ENCODE assay signal across 1 cellular context in the genomic region with DNA sequence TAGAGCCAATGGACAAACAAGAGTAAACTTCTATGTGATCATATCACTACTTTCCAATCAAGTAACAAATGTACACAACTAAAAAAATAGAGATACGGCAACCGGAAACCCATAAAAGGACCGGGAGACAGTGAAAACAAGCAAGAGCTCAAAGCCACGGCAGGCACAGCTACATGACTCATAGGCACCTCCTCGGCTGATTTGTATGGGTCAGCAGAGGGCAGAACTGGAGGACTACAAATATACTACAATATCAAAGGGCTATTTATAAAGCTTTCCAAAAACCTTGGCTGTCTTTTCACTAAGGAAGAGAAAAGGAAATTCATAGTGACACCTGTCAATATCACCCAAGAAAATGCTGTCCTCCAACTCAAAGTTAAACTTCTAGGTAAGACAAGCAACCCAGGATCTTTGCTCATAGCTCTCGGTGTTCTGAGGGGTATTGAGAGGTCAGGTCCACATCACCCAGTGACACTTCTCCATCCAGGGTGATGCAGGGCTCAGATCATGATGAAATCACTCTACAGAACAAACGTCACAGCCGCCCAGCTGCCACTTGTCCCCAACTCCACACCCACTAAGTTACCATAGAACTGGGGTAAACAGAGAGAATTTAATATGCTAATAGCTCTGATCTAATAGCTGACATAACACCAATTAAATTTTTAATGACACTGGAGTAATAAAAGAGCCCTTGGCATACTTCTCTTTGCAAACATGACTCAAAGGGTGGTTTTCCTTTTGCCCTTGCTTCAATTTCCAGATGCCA.
TF ChIP-seq lines count a peak whose summit lies in the region.

No MANE protein-coding gene starts in this region.

TF ChIP-seq in HEK293, 187 proteins besides CTCF, POLR2A, EP300 and RAD21 (continued from another document and continues in another):
- TF ChIP-seq TSHZ1 (tag by site-specific recombination; IDR thresholded peaks at IDR 0.05; ENCODE audit: borderline replicate concordance) = 0 out of 2 replicates have a peak, but pooled peaks have one; percentile 24
- TF ChIP-seq ATF2 (tag by site-specific recombination; IDR thresholded peaks at IDR 0.05; ENCODE audit: low read depth) = no peak
- no peak for TF ChIP-seq ZNF776 (tag by site-specific recombination; IDR thresholded peaks at IDR 0.05; ENCODE audit: borderline replicate concordance)
- TF ChIP-seq ZEB2 (tag by site-specific recombination; IDR thresholded peaks at IDR 0.05) = peak; percentile 86
- no peak for TF ChIP-seq ZBTB7A (tag by site-specific recombination; IDR thresholded peaks at IDR 0.05; ENCODE audit: low read depth)
- no peak for TF ChIP-seq ZNF530 (tag by site-specific recombination; IDR thresholded peaks at IDR 0.05; ENCODE audit: low read depth)
- TF ChIP-seq HOXC10 (CRISPR knock-in tag; IDR thresholded peaks at IDR 0.05) = no peak
- no peak for TF ChIP-seq ZNF311 (tag by site-specific recombination; IDR thresholded peaks at IDR 0.05; ENCODE audit: borderline replicate concordance)
- no peak for TF ChIP-seq ZNF133 (tag by site-specific recombination; IDR thresholded peaks at IDR 0.05)
- no peak for TF ChIP-seq ZNF510 (tag by site-specific recombination; IDR thresholded peaks at IDR 0.05; ENCODE audit: insufficient replicate concordance)
- TF ChIP-seq SP7 (tag by site-specific recombination; IDR thresholded peaks at IDR 0.05) = peak; percentile 51; the same call in 1 of the 2 replicates
- no peak for TF ChIP-seq GLI4 (tag by site-specific recombination; IDR thresholded peaks at IDR 0.05)
- no peak for TF ChIP-seq ZNF585B (tag by site-specific recombination; IDR thresholded peaks at IDR 0.05)
- TF ChIP-seq, protein P1, sequence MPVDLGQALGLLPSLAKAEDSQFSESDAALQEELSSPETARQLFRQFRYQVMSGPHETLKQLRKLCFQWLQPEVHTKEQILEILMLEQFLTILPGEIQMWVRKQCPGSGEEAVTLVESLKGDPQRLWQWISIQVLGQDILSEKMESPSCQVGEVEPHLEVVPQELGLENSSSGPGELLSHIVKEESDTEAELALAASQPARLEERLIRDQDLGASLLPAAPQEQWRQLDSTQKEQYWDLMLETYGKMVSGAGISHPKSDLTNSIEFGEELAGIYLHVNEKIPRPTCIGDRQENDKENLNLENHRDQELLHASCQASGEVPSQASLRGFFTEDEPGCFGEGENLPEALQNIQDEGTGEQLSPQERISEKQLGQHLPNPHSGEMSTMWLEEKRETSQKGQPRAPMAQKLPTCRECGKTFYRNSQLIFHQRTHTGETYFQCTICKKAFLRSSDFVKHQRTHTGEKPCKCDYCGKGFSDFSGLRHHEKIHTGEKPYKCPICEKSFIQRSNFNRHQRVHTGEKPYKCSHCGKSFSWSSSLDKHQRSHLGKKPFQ (tag by site-specific recombination; IDR thresholded peaks at IDR 0.05) = no peak
- TF ChIP-seq ZNF138 (tag by site-specific recombination; IDR thresholded peaks at IDR 0.05; ENCODE audit: borderline replicate concordance) = no peak
- TF ChIP-seq GLIS2 (tag by site-specific recombination; IDR thresholded peaks at IDR 0.05) = no peak
- TF ChIP-seq KLF1 (tag by site-specific recombination; IDR thresholded peaks at IDR 0.05) = peak; percentile 37
- TF ChIP-seq ZNF664 (tag by site-specific recombination; IDR thresholded peaks at IDR 0.05) = no peak
- no peak for TF ChIP-seq ZNF335 (tag by site-specific recombination; conservative IDR thresholded peaks at IDR 0.05)
- no peak for TF ChIP-seq ZNF221 (tag by site-specific recombination; IDR thresholded peaks at IDR 0.05; ENCODE audit: borderline replicate concordance)
- TF ChIP-seq ZNF580 (tag by site-specific recombination; IDR thresholded peaks at IDR 0.05) = no peak
- TF ChIP-seq BCL11A (tag by site-specific recombination; IDR thresholded peaks at IDR 0.05; ENCODE audit: low read depth) = peak; percentile 80; the same call in 1 of the 2 replicates
- TF ChIP-seq BCL11B (tag by site-specific recombination; IDR thresholded peaks at IDR 0.05; ENCODE audit: low read depth) = no peak
- TF ChIP-seq ZNF132 (tag by site-specific recombination; IDR thresholded peaks at IDR 0.05; ENCODE audit: borderline replicate concordance) = no peak
- no peak for TF ChIP-seq ZNF211 (tag by site-specific recombination; IDR thresholded peaks at IDR 0.05; ENCODE audit: low read depth)
- TF ChIP-seq ZNF175 (tag by site-specific recombination; IDR thresholded peaks at IDR 0.05) = no peak
- no peak for TF ChIP-seq ZNF292 (tag by site-specific recombination; IDR thresholded peaks at IDR 0.05; ENCODE audit: borderline replicate concordance, low read depth)
- TF ChIP-seq GLIS1 (tag by site-specific recombination; IDR thresholded peaks at IDR 0.05) = peak; percentile 51; the same call in 1 of the 2 replicates
- no peak for TF ChIP-seq ZNF302 (tag by site-specific recombination; IDR thresholded peaks at IDR 0.05; ENCODE audit: low read depth)
- TF ChIP-seq KLF8 (tag by site-specific recombination; IDR thresholded peaks at IDR 0.05) = 0 out of 2 replicates have a peak, but pooled peaks have one; percentile 19
- peak; percentile 76 for TF ChIP-seq ZNF600 (tag by site-specific recombination; IDR thresholded peaks at IDR 0.05)
- no peak for TF ChIP-seq ZBTB11 (tag by site-specific recombination; conservative IDR thresholded peaks at IDR 0.05; ENCODE audit: low read depth)
- no peak for TF ChIP-seq ZNF112 (tag by site-specific recombination; IDR thresholded peaks at IDR 0.05)
- no peak for TF ChIP-seq ZNF23 (tag by site-specific recombination; IDR thresholded peaks at IDR 0.05; ENCODE audit: borderline replicate concordance)
- TF ChIP-seq ZSCAN16 (tag by site-specific recombination; IDR thresholded peaks at IDR 0.05) = no peak
- no peak for TF ChIP-seq SCRT2 (tag by site-specific recombination; IDR thresholded peaks at IDR 0.05)
- no peak for TF ChIP-seq ZNF37A (tag by site-specific recombination; IDR thresholded peaks at IDR 0.05)
- TF ChIP-seq, protein P2, sequence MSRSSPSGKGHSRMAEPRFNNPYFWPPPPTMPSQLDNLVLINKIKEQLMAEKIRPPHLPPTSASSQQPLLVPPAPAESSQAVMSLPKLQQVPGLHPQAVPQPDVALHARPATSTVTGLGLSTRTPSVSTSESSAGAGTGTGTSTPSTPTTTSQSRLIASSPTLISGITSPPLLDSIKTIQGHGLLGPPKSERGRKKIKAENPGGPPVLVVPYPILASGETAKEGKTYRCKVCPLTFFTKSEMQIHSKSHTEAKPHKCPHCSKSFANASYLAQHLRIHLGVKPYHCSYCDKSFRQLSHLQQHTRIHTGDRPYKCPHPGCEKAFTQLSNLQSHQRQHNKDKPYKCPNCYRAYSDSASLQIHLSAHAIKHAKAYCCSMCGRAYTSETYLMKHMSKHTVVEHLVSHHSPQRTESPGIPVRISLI (tag by site-specific recombination; IDR thresholded peaks at IDR 0.05) = no peak; the same call in 1 of the 2 replicates
- TF ChIP-seq SCRT1 (tag by site-specific recombination; IDR thresholded peaks at IDR 0.05; ENCODE audit: borderline replicate concordance) = no peak
- TF ChIP-seq, protein P3, sequence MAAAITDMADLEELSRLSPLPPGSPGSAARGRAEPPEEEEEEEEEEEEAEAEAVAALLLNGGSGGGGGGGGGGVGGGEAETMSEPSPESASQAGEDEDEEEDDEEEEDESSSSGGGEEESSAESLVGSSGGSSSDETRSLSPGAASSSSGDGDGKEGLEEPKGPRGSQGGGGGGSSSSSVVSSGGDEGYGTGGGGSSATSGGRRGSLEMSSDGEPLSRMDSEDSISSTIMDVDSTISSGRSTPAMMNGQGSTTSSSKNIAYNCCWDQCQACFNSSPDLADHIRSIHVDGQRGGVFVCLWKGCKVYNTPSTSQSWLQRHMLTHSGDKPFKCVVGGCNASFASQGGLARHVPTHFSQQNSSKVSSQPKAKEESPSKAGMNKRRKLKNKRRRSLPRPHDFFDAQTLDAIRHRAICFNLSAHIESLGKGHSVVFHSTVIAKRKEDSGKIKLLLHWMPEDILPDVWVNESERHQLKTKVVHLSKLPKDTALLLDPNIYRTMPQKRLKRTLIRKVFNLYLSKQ (tag by site-specific recombination; IDR thresholded peaks at IDR 0.05; ENCODE audit: borderline replicate concordance) = no peak
- no peak for TF ChIP-seq KLF16 (tag by site-specific recombination; IDR thresholded peaks at IDR 0.05)
- no peak for TF ChIP-seq ZNF214 (tag by site-specific recombination; IDR thresholded peaks at IDR 0.05; ENCODE audit: borderline replicate concordance)
- TF ChIP-seq ZNF423 (tag by site-specific recombination; IDR thresholded peaks at IDR 0.05) = no peak
- 0 out of 2 replicates have a peak, but pooled peaks have one; percentile 17 for TF ChIP-seq ZBTB20 (tag by site-specific recombination; IDR thresholded peaks at IDR 0.05)
- TF ChIP-seq ZNF391 (tag by site-specific recombination; IDR thresholded peaks at IDR 0.05; ENCODE audit: borderline replicate concordance, low read depth) = no peak
- no peak for TF ChIP-seq ZNF223 (tag by site-specific recombination; IDR thresholded peaks at IDR 0.05)
- TF ChIP-seq ELK4 (IDR thresholded peaks at IDR 0.05; ENCODE audit: borderline replicate concordance, low read depth, low read length) = peak; percentile 98
- 0 out of 2 replicates have a peak, but pooled peaks have one; percentile 45 for TF ChIP-seq ZNF501 (tag by site-specific recombination; IDR thresholded peaks at IDR 0.05)
- peak; percentile 60; the same call in 1 of the 2 replicates for TF ChIP-seq PRDM1 (tag by site-specific recombination; IDR thresholded peaks at IDR 0.05)
- peak; percentile 90 for TF ChIP-seq ZBTB21 (tag by site-specific recombination; IDR thresholded peaks at IDR 0.05)
